ENCODE assay signal across 27 cellular contexts in genomic region chr12:101700299-101700820, GRCh38. TPM values are rescaled to one million over a fixed set of nuclear protein-coding genes. Genes with fewer than 3 reads are reported as not detected.
DNase-seq lines count a peak whose midpoint lies in the region; ATAC-seq, FAIRE-seq and TF ChIP-seq lines count a peak whose summit lies in the region.
"Had no signal": no experiment of that assay in that cellular context is flagged by ENCODE, and none has a peak within 500 bp of the region (broad histone marks: within the 10 kb centered on the region; RNA-seq: fewer than 3 reads in every experiment).

No MANE protein-coding gene starts in this region.

- peaks cover 24% of the 10 kb centered on the region for H3K79me2 ChIP-seq in endothelial cell of umbilical vein (ENCODE audit: control insufficient read depth, insufficient read depth, low read length)

- H3K36me3 ChIP-seq in endothelial cell of umbilical vein (ENCODE audit: control insufficient read depth in 2 of 2, extremely low read depth in 1 of 2, insufficient read depth in 2 of 2, low read length in 2 of 2): no peaks in the 10 kb centered on the region
- no peaks in the 10 kb centered on the region for H3K36me3 ChIP-seq in left lung
- no peaks in the 10 kb centered on the region for H3K36me3 ChIP-seq in SJCRH30
- H3K36me3 ChIP-seq: spleen had no signal

- H3K36me3 Mint-ChIP-seq in IgD-negative memory B cell (peaks cover 2% of the 10 kb centered on the region), progenitor cell of endocrine pancreas (ENCODE audit: insufficient read depth) (no peaks in the 10 kb centered on the region)

- peak; percentile 43 for FAIRE-seq in endothelial cell of umbilical vein (lab: Jason Lieb, UNC)
- FAIRE-seq: astrocyte had no signal

- H4K20me1 ChIP-seq in endothelial cell of umbilical vein (replicated peaks; ENCODE audit: control insufficient read depth, extremely low read depth, insufficient read depth, low read length): no peaks in the 10 kb centered on the region

- BruUV-seq in endothelial cell of umbilical vein (replicated peaks; lab: Mats Ljungman, UMichigan): no TSS peak

- no peak overlapping the region for H3K4me2 ChIP-seq in endothelial cell of umbilical vein (ENCODE audit: insufficient read depth, low read length)

- H2AFZ ChIP-seq in endothelial cell of umbilical vein (ENCODE audit: low read depth, low read length): no peak overlapping the region
- H2AFZ ChIP-seq: GM23248 had no signal

- H3K27me3 ChIP-seq in endothelial cell of umbilical vein (ENCODE audit: control insufficient read depth in 2 of 2, insufficient read depth in 2 of 2, low read length in 2 of 2): no peaks in the 10 kb centered on the region
- H3K27me3 ChIP-seq in left lung: no peaks in the 10 kb centered on the region
- H3K27me3 ChIP-seq in foreskin keratinocyte: no peaks in the 10 kb centered on the region
- H3K27me3 ChIP-seq in SJCRH30: no peaks in the 10 kb centered on the region
- H3K27me3 ChIP-seq: spleen had no signal

- H3K9me1 ChIP-seq in endothelial cell of umbilical vein (replicated peaks; ENCODE audit: control insufficient read depth, extremely low read depth, insufficient read depth, low read length): no peaks in the 10 kb centered on the region

- DNase-seq in NCI-H82 (lab: John Stamatoyannopoulos, UW) (peak; percentile 11), NCI-H82 treated with DMSO at 0.1 percent for 48 hours (lab: John Stamatoyannopoulos, UW; ENCODE audit: unreplicated experiment) (no peak), endothelial cell of umbilical vein (ENCODE audit: low read depth, low spot score) (no peak), progenitor cell of endocrine pancreas (ENCODE audit: low spot score, unreplicated experiment) (no peak), left lung (no peak), foreskin keratinocyte (no peak), SJCRH30 (no peak)
- DNase-seq: activated CD8-positive, alpha-beta memory T cell treated with anti-CD3 and anti-CD28 coated beads, Interleukin-2, amount 10 ng/mL, durations not matched to agents 7 days and 5 days; activated gamma-delta T cell; DMS79 treated with DMSO at 0.1 percent for 48 hours; GM23248; islet precursor cell; KBM-7; midbrain; NCI-H1417; NCI-H2171 treated with DMSO at 0.1 percent for 48 hours; SHP77; spleen had no signal

- POLR2A ChIA-PET in endothelial cell of umbilical vein (lab: Charles Lee): no interaction called here

- dilution Hi-C loops in endothelial cell of umbilical vein (cut with MboI; ENCODE audit: extremely low pct_ligation_motif_present, low sequenced_read_pairs): no loop called here

- no peaks in the 10 kb centered on the region for H3K9me3 ChIP-seq in endothelial cell of umbilical vein (replicated peaks; ENCODE audit: control insufficient read depth, insufficient read depth, low read length)
- H3K9me3 ChIP-seq in left lung: no peaks in the 10 kb centered on the region
- no peaks in the 10 kb centered on the region for H3K9me3 ChIP-seq in SJCRH30 (replicated peaks)
- H3K9me3 ChIP-seq: spleen had no signal

- H3K4me3 ChIP-seq in endothelial cell of umbilical vein (replicated peaks in 1 of 3; ENCODE audit: insufficient read depth in 1 of 3, low read depth in 1 of 3, low read length in 3 of 3) (no peak overlapping the region), left lung (no peak overlapping the region), SJCRH30 (no peak overlapping the region)
- H3K4me3 ChIP-seq: GM23248 had no signal

- no peaks in the 10 kb centered on the region for H3K27me3 Mint-ChIP-seq in IgD-negative memory B cell
- H3K27me3 Mint-ChIP-seq in progenitor cell of endocrine pancreas: peaks cover 8% of the 10 kb centered on the region
- H3K27me3 Mint-ChIP-seq: activated CD8-positive, alpha-beta memory T cell treated with anti-CD3 and anti-CD28 coated beads, Interleukin-2, amount 10 ng/mL, durations not matched to agents 7 days and 5 days; dendritic cell treated with granulocyte-macrophage colony-stimulating factor and Interleukin-4, amounts not matched to agents 40 ng/mL and 50 ng/mL, for 4 days had no signal

- ATAC-seq in left lung (no peak), foreskin keratinocyte (no peak)
- ATAC-seq: activated CD8-positive, alpha-beta memory T cell treated with anti-CD3 and anti-CD28 coated beads, Interleukin-2, amount 10 ng/mL, durations not matched to agents 7 days and 5 days; esophagus mucosa; stimulated activated effector memory CD8-positive, alpha-beta T cell treated with anti-CD3 and anti-CD28 coated beads, Interleukin-12 subunit alpha, Interleukin-12 subunit beta, amount 100 ng/mL, for 72 hours had no signal

- H3K4me1 ChIP-seq in endothelial cell of umbilical vein (ENCODE audit: control insufficient read depth, extremely low read depth, insufficient read depth, low read length): peaks cover 6% of the 10 kb centered on the region
- peaks cover 23 to 61% of the 10 kb centered on the region in 2 donors for H3K4me1 ChIP-seq in left lung
- no peaks in the 10 kb centered on the region for H3K4me1 ChIP-seq in foreskin keratinocyte
- no peaks in the 10 kb centered on the region for H3K4me1 ChIP-seq in SJCRH30

- CTCF ChIA-PET in endothelial cell of umbilical vein (lab: Charles Lee): interaction anchor here (1.2 kb wide), 1 partner anchor 8 kb away, joined by 4 read pairs; no protein-coding TSS in a partner anchor

- TF ChIP-seq CTCF in endothelial cell of umbilical vein (IDR thresholded peaks at IDR 0.05; ENCODE audit: extremely low read depth in 1 of 2, insufficient read depth in 1 of 2, low read depth in 1 of 2, low read length in 2 of 2) (no peak), progenitor cell of endocrine pancreas (IDR thresholded peaks at IDR 0.05; ENCODE audit: unreplicated experiment) (no peak), left lung (IDR thresholded peaks at IDR 0.05) (no peak), foreskin keratinocyte (conservative IDR thresholded peaks at IDR 0.05) (no peak)

- intact Hi-C loops in endothelial cell of umbilical vein (cut with micrococcal nuclease) (no loop called here), left lung (cut with DNase I) (no loop called here)

- H3K27ac Mint-ChIP-seq in IgD-negative memory B cell (peak overlapping the region in 1 of 3 donors; percentile 61), progenitor cell of endocrine pancreas (no peak overlapping the region)
- H3K27ac Mint-ChIP-seq: activated CD8-positive, alpha-beta memory T cell treated with anti-CD3 and anti-CD28 coated beads, Interleukin-2, amount 10 ng/mL, durations not matched to agents 7 days and 5 days; dendritic cell treated with granulocyte-macrophage colony-stimulating factor and Interleukin-4, amounts not matched to agents 40 ng/mL and 50 ng/mL, for 4 days; stimulated activated effector memory CD8-positive, alpha-beta T cell treated with anti-CD3 and anti-CD28 coated beads, Interleukin-12 subunit alpha, Interleukin-12 subunit beta, amount 100 ng/mL, for 72 hours; T-helper 1 cell treated with Interleukin-12 subunit alpha and Interleukin-12 subunit beta and Interleukin-4 antibody, amounts not matched to agents 30 μg/mL and 1 μg/mL, for 36 hours had no signal

- peak overlapping the region in 3 of 4 donors; percentile 67 to 80 (median 77) for H3K4me3 Mint-ChIP-seq in IgD-negative memory B cell
- peak overlapping the region; percentile 33 for H3K4me3 Mint-ChIP-seq in progenitor cell of endocrine pancreas (ENCODE audit: low read depth)
- H3K4me3 Mint-ChIP-seq: activated CD8-positive, alpha-beta memory T cell treated with anti-CD3 and anti-CD28 coated beads, Interleukin-2, amount 10 ng/mL, durations not matched to agents 7 days and 5 days; dendritic cell treated with granulocyte-macrophage colony-stimulating factor and Interleukin-4, amounts not matched to agents 40 ng/mL and 50 ng/mL, for 4 days; T-helper 1 cell treated with Interleukin-12 subunit alpha and Interleukin-12 subunit beta and Interleukin-4 antibody, amounts not matched to agents 30 μg/mL and 1 μg/mL, for 36 hours had no signal

- H3K4me1 Mint-ChIP-seq in IgD-negative memory B cell: peaks cover 53 to 59% (median 55%) of the 10 kb centered on the region in 3 donors
- H3K4me1 Mint-ChIP-seq in progenitor cell of endocrine pancreas (ENCODE audit: low read depth): peaks cover 14% of the 10 kb centered on the region

- H3K9me3 Mint-ChIP-seq in IgD-negative memory B cell: no peaks in the 10 kb centered on the region
- no peaks in the 10 kb centered on the region for H3K9me3 Mint-ChIP-seq in progenitor cell of endocrine pancreas (ENCODE audit: low read depth)
- H3K9me3 Mint-ChIP-seq: CD14-positive monocyte; dendritic cell treated with granulocyte-macrophage colony-stimulating factor and Interleukin-4, amounts not matched to agents 40 ng/mL and 50 ng/mL, for 4 days; stimulated activated effector memory CD8-positive, alpha-beta T cell treated with anti-CD3 and anti-CD28 coated beads, Interleukin-12 subunit alpha, Interleukin-12 subunit beta, amount 100 ng/mL, for 72 hours; T-helper 1 cell treated with Interleukin-12 subunit alpha and Interleukin-12 subunit beta and Interleukin-4 antibody, amounts not matched to agents 30 μg/mL and 1 μg/mL, for 36 hours had no signal

- H3K27ac ChIP-seq in endothelial cell of umbilical vein (ENCODE audit: insufficient read depth, low read depth, low read length) (no peak overlapping the region), left lung (no peak overlapping the region), foreskin keratinocyte (no peak overlapping the region), SJCRH30 (no peak overlapping the region)
- H3K27ac ChIP-seq: GM23248 had no signal

- no peak for TF ChIP-seq POLR2A in endothelial cell of umbilical vein (IDR thresholded peaks at IDR 0.05; ENCODE audit: low read depth, low read length)

- H3K9ac ChIP-seq in endothelial cell of umbilical vein (replicated peaks; ENCODE audit: extremely low read depth, insufficient read depth, low read length): no peak overlapping the region
- H3K9ac ChIP-seq: GM23248 had no signal

RNA-seq across cellular contexts. Expression of gene CHPT1, which starts 2.9 kb away (rescaled TPM):
- polyA plus RNA-seq in IgD-negative memory B cell: 50.9 TPM
- total RNA-seq in endothelial cell of umbilical vein: 19.3 and 25.3 TPM in 2 replicates
- 12.1 and 12.5 TPM in 2 replicates for polyA plus RNA-seq in endothelial cell of umbilical vein
- 13.3 and 13.4 TPM in 2 replicates for polyA plus RNA-seq in endothelial cell of umbilical vein (2011; cell fraction: cytosol; rRNA removed)
- 8.5 and 10.1 TPM in 2 replicates for polyA plus RNA-seq in endothelial cell of umbilical vein (2011; cell fraction: nucleus; rRNA removed)
- polyA plus RNA-seq in endothelial cell of umbilical vein (2012): 20.9 and 28.6 TPM in 2 replicates
- polyA minus RNA-seq in endothelial cell of umbilical vein: 7.5 and 8.9 TPM in 2 replicates
- polyA minus RNA-seq in endothelial cell of umbilical vein (2011; cell fraction: cytosol; rRNA and poly(A)+ RNA removed): 20.9 TPM
- polyA minus RNA-seq in endothelial cell of umbilical vein (2011; cell fraction: nucleus; rRNA and poly(A)+ RNA removed): 14.2 and 14.6 TPM in 2 replicates
- 15.2 and 18.0 TPM in 2 replicates for total RNA-seq in progenitor cell of endocrine pancreas
- total RNA-seq in left lung: 10 to 100 TPM; 46.6 to 69.0 TPM
- total RNA-seq in foreskin keratinocyte: 13.9 and 15.5 TPM in 2 replicates
- polyA plus RNA-seq in foreskin keratinocyte: 12.0 and 15.9 TPM in 2 replicates
- total RNA-seq in SJCRH30 (2014; rRNA removed; shearing (Covaris generic)): 19.7 and 22.4 TPM in 2 replicates

RNA-seq across cellular contexts. Expression of gene SYCP3, which starts 38.9 kb away (rescaled TPM):
- polyA plus RNA-seq in IgD-negative memory B cell (0.33 TPM), endothelial cell of umbilical vein (not detected in 2 replicates), foreskin keratinocyte (0.07 TPM in 1 of 2 replicates, not detected in the other)
- total RNA-seq in endothelial cell of umbilical vein (0.25 and 0.29 TPM in 2 replicates), progenitor cell of endocrine pancreas (not detected in 2 replicates), left lung (under 1 TPM; 0.23 to 0.76 TPM), foreskin keratinocyte (0.07 and 0.17 TPM in 2 replicates)
- polyA plus RNA-seq in endothelial cell of umbilical vein (2011; cell fraction: cytosol; rRNA removed): 0.03 TPM in 1 of 2 replicates, not detected in the other
- polyA plus RNA-seq in endothelial cell of umbilical vein (2011; cell fraction: nucleus; rRNA removed): 0.13 and 0.57 TPM in 2 replicates
- 0.22 and 0.36 TPM in 2 replicates for polyA plus RNA-seq in endothelial cell of umbilical vein (2012)
- polyA minus RNA-seq in endothelial cell of umbilical vein: 0.11 TPM in 1 of 2 replicates, not detected in the other
- not detected for polyA minus RNA-seq in endothelial cell of umbilical vein (2011; cell fraction: cytosol; rRNA and poly(A)+ RNA removed)
- polyA minus RNA-seq in endothelial cell of umbilical vein (2011; cell fraction: nucleus; rRNA and poly(A)+ RNA removed): 0.58 and 1.1 TPM in 2 replicates
- total RNA-seq in SJCRH30 (2014; rRNA removed; shearing (Covaris generic)): 0.03 and 0.04 TPM in 2 replicates
- total RNA-seq: A172, astrocyte, GM23248, ureter had no signal
- polyA plus RNA-seq: CD14-positive monocyte had no signal
